9 cellular contexts compared by ENCODE assay signal in the genomic region with DNA sequence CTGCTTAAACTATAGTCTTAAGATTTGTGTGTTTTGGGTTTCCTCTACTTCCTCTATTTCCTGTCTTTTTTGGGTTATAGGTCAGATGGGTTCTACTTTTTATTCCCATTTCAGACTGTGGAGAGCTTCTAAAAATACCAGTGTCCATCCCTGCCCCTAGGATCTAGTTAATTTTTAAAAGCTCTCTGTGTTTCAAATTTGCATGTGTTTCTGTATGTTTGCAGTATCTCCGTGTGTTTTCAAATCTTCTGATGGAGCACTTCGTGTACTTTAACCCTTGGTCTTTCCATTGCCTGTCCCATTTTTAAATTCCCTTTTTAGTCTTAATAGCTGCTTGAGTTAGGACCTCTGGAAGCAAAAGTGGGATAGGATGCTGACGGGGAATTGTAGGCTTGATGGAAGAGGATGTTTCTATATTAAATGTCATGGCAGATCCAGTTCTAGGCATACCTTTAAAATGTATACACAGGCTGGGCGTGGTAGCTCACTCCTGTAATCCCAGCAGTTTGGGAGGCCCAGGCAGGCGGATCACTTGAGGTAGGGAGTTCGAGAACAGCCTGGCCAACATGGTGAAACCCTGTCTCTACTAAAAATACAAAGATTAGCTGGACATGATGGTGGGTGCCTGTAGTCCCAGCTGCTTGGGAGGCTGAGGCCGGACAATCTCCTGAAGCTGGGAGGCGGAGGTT. TPM values are rescaled to one million over a fixed set of nuclear protein-coding genes. Genes with fewer than 3 reads are reported as not detected.
A peak's percentile ranks its signal among the peaks of the same experiment; 100 is the strongest.
DNase-seq lines count a peak whose midpoint lies in the region; ATAC-seq and TF ChIP-seq lines count a peak whose summit lies in the region.
"Had no signal": no experiment of that assay in that cellular context is flagged by ENCODE, and none has a peak within 500 bp of the region (broad histone marks: within the 10 kb centered on the region; RNA-seq: fewer than 3 reads in every experiment).

No MANE protein-coding gene starts in this region.

- H3K23ac ChIP-seq in neuronal stem cell (ENCODE audit: low read depth, low read length, poor library complexity) = no peak overlapping the region

- H3K27ac ChIP-seq in BLaER1 (peak overlapping the region; percentile 56), neuronal stem cell (replicated peaks; ENCODE audit: low read length) (peak overlapping the region; percentile 20)

- no peaks in the 10 kb centered on the region for H3K9me3 Mint-ChIP-seq in dendritic cell treated with granulocyte-macrophage colony-stimulating factor and Interleukin-4, amounts not matched to agents 40 ng/mL and 50 ng/mL, for 4 days

- no CpG with 5 or more reads among the region's 8 CpGs for WGBS in neuronal stem cell (ENCODE audit: extremely low coverage in 2 of 2, insufficient read length in 2 of 2, insufficient replicate concordance in 1 of 2), 2 donors

- intact Hi-C loops in dendritic cell treated with granulocyte-macrophage colony-stimulating factor and Interleukin-4, amounts not matched to agents 40 ng/mL and 50 ng/mL, for 4 days (cut with micrococcal nuclease) = no loop called here

- no peak for TF ChIP-seq CTCF in foreskin fibroblast (IDR thresholded peaks at IDR 0.05; ENCODE audit: low read depth, low read length)

- peak overlapping the region; percentile 85 for H3K4me2 ChIP-seq in BLaER1
- H3K4me2 ChIP-seq in neuronal stem cell (ENCODE audit: insufficient read depth, low read length, poor library complexity, severe bottlenecking) = no peak overlapping the region

- peak overlapping the region; percentile 58 for H3K4me3 Mint-ChIP-seq in dendritic cell treated with granulocyte-macrophage colony-stimulating factor and Interleukin-4, amounts not matched to agents 40 ng/mL and 50 ng/mL, for 4 days

- H3K4me1 ChIP-seq in BLaER1 (peaks cover 83% of the 10 kb centered on the region), neuronal stem cell (ENCODE audit: control insufficient read depth in 2 of 2, insufficient read depth in 1 of 2, low read depth in 1 of 2, low read length in 2 of 2) (peaks cover 9 to 14% of the 10 kb centered on the region in 2 donors)

- ATAC-seq in HG02571 (IDR thresholded peaks at IDR 0.05; ENCODE audit: unreplicated experiment) = no peak

- H4K20me1 ChIP-seq in BLaER1 = no peaks in the 10 kb centered on the region

- H3K36me3 ChIP-seq in BLaER1 (peaks cover 42% of the 10 kb centered on the region), neuronal stem cell (replicated peaks in 1 of 2; ENCODE audit: control insufficient read depth in 2 of 2, insufficient read depth in 2 of 2, low read length in 2 of 2) (peaks cover 8 to 91% of the 10 kb centered on the region in 2 donors)

- H3K4me3 ChIP-seq in BLaER1 (peak overlapping the region; percentile 17; the same call in 1 of the 2 replicates), neuronal stem cell (ENCODE audit: low read length in 2 of 2) (no peak overlapping the region), foreskin fibroblast (ENCODE audit: low read depth in 1 of 2, low read length in 2 of 2) (peak overlapping the region in 1 of 2 donors; percentile 4)

- H3K9me3 ChIP-seq in BLaER1 = peaks cover 6% of the 10 kb centered on the region; the same call in 1 of the 2 replicates
- peaks cover 0 to 8% of the 10 kb centered on the region in 2 donors for H3K9me3 ChIP-seq in neuronal stem cell (replicated peaks in 1 of 2; ENCODE audit: control insufficient read depth in 2 of 2, insufficient read depth in 1 of 2, low read depth in 1 of 2, low read length in 2 of 2)

- no peak overlapping the region for H2AFZ ChIP-seq in neuronal stem cell (ENCODE audit: low read length)

- H3K27me3 Mint-ChIP-seq in dendritic cell treated with granulocyte-macrophage colony-stimulating factor and Interleukin-4, amounts not matched to agents 40 ng/mL and 50 ng/mL, for 4 days = no peaks in the 10 kb centered on the region

- peak overlapping the region; percentile 62 for H3K9ac ChIP-seq in BLaER1
- no peak overlapping the region for H3K9ac ChIP-seq in neuronal stem cell (ENCODE audit: low read depth, low read length, poor library complexity)

- no peak overlapping the region for H2BK120ac ChIP-seq in neuronal stem cell (ENCODE audit: low read depth, low read length)

- H3K79me1 ChIP-seq in neuronal stem cell (ENCODE audit: low read depth, low read length) = no peaks in the 10 kb centered on the region

- DNase-seq in NCI-H526 (lab: John Stamatoyannopoulos, UW) = peak; percentile 39 to 62
- DNase-seq in neuronal stem cell (ENCODE audit: low spot score) = no peak
- DNase-seq in GDM1 (lab: John Stamatoyannopoulos, UW) = no peak
- no peak for DNase-seq in foreskin fibroblast
- DNase-seq in central memory CD4-positive, alpha-beta T cell = no peak
- DNase-seq: activated CD4-positive, CD25-positive, alpha-beta regulatory T cell had no signal

- no peak overlapping the region for H2BK5ac ChIP-seq in neuronal stem cell (ENCODE audit: low read length)

- no peak overlapping the region for H2BK15ac ChIP-seq in neuronal stem cell (ENCODE audit: low read length)

- H4K91ac ChIP-seq in neuronal stem cell (ENCODE audit: low read depth, low read length, poor library complexity) = no peak overlapping the region

- no peak overlapping the region for H3K4ac ChIP-seq in neuronal stem cell (ENCODE audit: low read length)

- no peak overlapping the region for H3K18ac ChIP-seq in neuronal stem cell (ENCODE audit: low read length)

- peaks cover 82% of the 10 kb centered on the region for H3K4me1 Mint-ChIP-seq in dendritic cell treated with granulocyte-macrophage colony-stimulating factor and Interleukin-4, amounts not matched to agents 40 ng/mL and 50 ng/mL, for 4 days (ENCODE audit: low read depth)

- H4K8ac ChIP-seq in neuronal stem cell (ENCODE audit: low read depth, low read length) = no peak overlapping the region

- H3K27me3 ChIP-seq in BLaER1 (no peaks in the 10 kb centered on the region), neuronal stem cell (ENCODE audit: control insufficient read depth in 3 of 3, insufficient read depth in 3 of 3, low read depth in 1 of 3, low read length in 3 of 3) (no peaks in the 10 kb centered on the region)

- peaks cover 68% of the 10 kb centered on the region for H3K36me3 Mint-ChIP-seq in dendritic cell treated with granulocyte-macrophage colony-stimulating factor and Interleukin-4, amounts not matched to agents 40 ng/mL and 50 ng/mL, for 4 days (ENCODE audit: low read depth)

- H3K14ac ChIP-seq in neuronal stem cell (ENCODE audit: low read length) = no peak overlapping the region

- H2AK5ac ChIP-seq in neuronal stem cell (ENCODE audit: low read depth, low read length) = no peak overlapping the region

- H2BK12ac ChIP-seq in neuronal stem cell (ENCODE audit: low read length) = no peak overlapping the region

- H3K27ac Mint-ChIP-seq in dendritic cell treated with granulocyte-macrophage colony-stimulating factor and Interleukin-4, amounts not matched to agents 40 ng/mL and 50 ng/mL, for 4 days = peak overlapping the region; percentile 87

RNA-seq across cellular contexts. Expression of gene CHD2, which starts 8.4 kb away (rescaled TPM):
- 63.3 TPM for polyA plus RNA-seq in neuronal stem cell (2013, experiment 1 of 2)
- 62.8 TPM for polyA plus RNA-seq in neuronal stem cell (2013, experiment 2 of 2)

Comparison
In these comparisons a context has a peak if more than half of its experiments do, and no peak if none do; other contexts are left out.
1. DNase-seq: peak in NCI-H526 (2 of 2); none in neuronal stem cell (single experiment), GDM1 (single experiment), foreskin fibroblast (0 of 2) and central memory CD4-positive, alpha-beta T cell (single experiment).